ENCODE assay signal across 17 cellular contexts in the genomic region with DNA sequence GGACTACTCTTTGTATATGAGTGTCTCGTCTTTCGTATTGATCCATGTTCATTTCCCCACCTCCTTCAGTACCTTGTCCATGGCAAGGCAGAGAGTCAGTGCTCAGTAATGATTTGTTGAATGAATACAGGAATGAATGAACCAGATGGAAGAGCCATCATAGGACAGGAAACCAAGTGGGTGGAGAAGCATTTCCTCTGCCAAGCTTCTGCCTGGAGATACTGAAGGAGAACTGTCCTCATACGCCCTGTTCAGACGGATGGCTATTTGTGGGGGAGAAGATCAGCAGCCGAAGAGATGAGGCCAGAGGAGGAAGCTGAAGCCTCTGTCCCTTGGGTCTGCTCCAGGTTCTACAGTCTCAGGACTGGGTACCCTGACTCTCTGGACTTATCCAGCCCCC. TPM values are rescaled to one million over a fixed set of nuclear protein-coding genes. Genes with fewer than 3 reads are reported as not detected.
DNase-seq lines count a peak whose midpoint lies in the region; ATAC-seq and TF ChIP-seq lines count a peak whose summit lies in the region.
"Had no signal": no experiment of that assay in that cellular context is flagged by ENCODE, and none has a peak within 500 bp of the region (broad histone marks: within the 10 kb centered on the region; RNA-seq: fewer than 3 reads in every experiment).

No MANE protein-coding gene starts in this region.

- no peaks in the 10 kb centered on the region for H3K9me1 ChIP-seq in IMR-90 (ENCODE audit: insufficient read depth, low read length)

- no peaks in the 10 kb centered on the region for H3K9me3 ChIP-seq in heart right ventricle
- no peaks in the 10 kb centered on the region for H3K9me3 ChIP-seq in IMR-90 (ENCODE audit: control insufficient read depth, insufficient read depth, low read length)

- no peak overlapping the region for H3K9ac ChIP-seq in IMR-90 (ENCODE audit: low read depth, low read length)

- TF ChIP-seq POLR2A in IMR-90 (IDR thresholded peaks at IDR 0.05; ENCODE audit: low read depth, low read length) = no peak

- H4K20me1 ChIP-seq in IMR-90 (ENCODE audit: insufficient read depth, low read length) = no peaks in the 10 kb centered on the region; the same call in 1 of the 2 replicates

- no peak overlapping the region for H2BK120ac ChIP-seq in IMR-90 (ENCODE audit: low read depth, low read length)

- H3K27me3 ChIP-seq in heart right ventricle (peaks cover 0 to 31% (median 13%) of the 10 kb centered on the region in 7 donors), IMR-90 (ENCODE audit: control insufficient read depth, insufficient read depth, low read length) (peaks cover 73% of the 10 kb centered on the region)

- H2BK15ac ChIP-seq in IMR-90 (ENCODE audit: low read depth, low read length) = no peak overlapping the region

- H3K4me3 ChIP-seq in heart right ventricle (no peak overlapping the region), IMR-90 (ENCODE audit: insufficient read depth, low read depth, low read length) (no peak overlapping the region), choroid plexus epithelial cell (ENCODE audit: low read depth, low read length) (no peak overlapping the region)
- H3K4me3 ChIP-seq: K562 had no signal

- H2AK9ac ChIP-seq in IMR-90 (replicated peaks; ENCODE audit: low read depth, low read length, poor library complexity) = no peak overlapping the region

- no peak overlapping the region for H2BK20ac ChIP-seq in IMR-90 (ENCODE audit: low read depth, low read length)

- H3K79me1 ChIP-seq in IMR-90 (ENCODE audit: low read depth in 1 of 2, low read length in 2 of 2) = no peaks in the 10 kb centered on the region

- dilution Hi-C loops in IMR-90 (cut with HindIII; ENCODE audit: low sequenced_read_pairs, unreplicated experiment) = no loop called here

- peak overlapping the region in 3 of 10 donors; percentile 25 to 48 (median 37) for H3K27ac ChIP-seq in heart right ventricle
- no peak overlapping the region for H3K27ac ChIP-seq in IMR-90 (ENCODE audit: insufficient read depth, low read length)

- ATAC-seq in heart right ventricle = peak in 7 of 8 donors; percentile 6 to 59 (median 36)
- ATAC-seq in Right ventricle myocardium inferior = no peak
- no peak for ATAC-seq in IMR-90 (ENCODE audit: low read depth)
- no peak for ATAC-seq in GM19452 (IDR thresholded peaks at IDR 0.05; ENCODE audit: unreplicated experiment)
- ATAC-seq in HG02970 (IDR thresholded peaks at IDR 0.05; ENCODE audit: low FRiP score, unreplicated experiment) = no peak
- ATAC-seq: HCT116, K562, Panc1 had no signal

- no peak overlapping the region for H2BK5ac ChIP-seq in IMR-90 (ENCODE audit: low read depth, low read length, poor library complexity, severe bottlenecking)

- no peak overlapping the region for H3K4ac ChIP-seq in IMR-90 (ENCODE audit: low read depth, low read length)

- peak in 1 of 2 donors; percentile 9 for DNase-seq in heart right ventricle
- no peak for DNase-seq in Right ventricle myocardium inferior (ENCODE audit: missing footprints)
- no peak for DNase-seq in IMR-90
- peak; percentile 18 for DNase-seq in choroid plexus epithelial cell (ENCODE audit: low read depth)
- no peak for DNase-seq in pons (ENCODE audit: low spot score)
- DNase-seq in HCEC 1CT = no peak
- DNase-seq: C1 segment of cervical spinal cord; CD8-positive, alpha-beta memory T cell; NCI-H1105; NCI-H1694; NCI-H2081 treated with DMSO at 0.1 percent for 48 hours had no signal

- 58 to 81% methylated on average over 5 of the region's 5 CpGs for WGBS in heart right ventricle, 2 donors
- no CpG with 5 or more reads among the region's 5 CpGs for WGBS in IMR-90 (ENCODE audit: extremely low coverage in 2 of 2, insufficient read length in 1 of 2), 2 experiments

- 0 out of 2 replicates have a peak overlapping the region, but pooled peaks have one; percentile 38 for H3K23ac ChIP-seq in IMR-90 (ENCODE audit: low read depth, low read length)

- H3K36me3 ChIP-seq in heart right ventricle (no peaks in the 10 kb centered on the region), IMR-90 (ENCODE audit: control insufficient read depth, insufficient read depth, low read length) (no peaks in the 10 kb centered on the region)

- in situ Hi-C loops in IMR-90 (cut with MboI; ENCODE audit: low sequenced_read_pairs) = no loop called here

- H3K4me1 ChIP-seq in heart right ventricle = peaks cover 5 to 36% (median 15%) of the 10 kb centered on the region in 9 donors
- no peaks in the 10 kb centered on the region for H3K4me1 ChIP-seq in IMR-90 (ENCODE audit: control insufficient read depth, insufficient read depth, low read length)

- H3K18ac ChIP-seq in IMR-90 (ENCODE audit: low read depth, low read length) = no peak overlapping the region

- H4K8ac ChIP-seq in IMR-90 (ENCODE audit: low read depth in 2 of 2, low read length in 2 of 2) = no peak overlapping the region

- POLR2A ChIA-PET in IMR-90 (lab: Charles Lee; ENCODE audit: unreplicated experiment) = no interaction called here

- BruUV-seq in IMR-90 (replicated peaks; lab: Mats Ljungman, UMichigan) = no TSS peak

- intact Hi-C loops in heart right ventricle (cut with DNase I) = no loop called here
- intact Hi-C loops in Right ventricle myocardium inferior (cut with DNase I) = no loop called here
- intact Hi-C loops in IMR-90 (cut with micrococcal nuclease) = no loop called here

- TF ChIP-seq CTCF in heart right ventricle (IDR thresholded peaks at IDR 0.05) (no peak), IMR-90 (conservative IDR thresholded peaks at IDR 0.05; ENCODE audit: low read depth, low read length) (no peak), choroid plexus epithelial cell (conservative IDR thresholded peaks at IDR 0.05; ENCODE audit: low read depth, low read length) (no peak)

- H3K4me2 ChIP-seq in IMR-90 (ENCODE audit: low read depth, low read length) = no peak overlapping the region

- H2AFZ ChIP-seq in IMR-90 (replicated peaks; ENCODE audit: low read length, poor library complexity) = no peak overlapping the region

- H3K14ac ChIP-seq in IMR-90 (replicated peaks; ENCODE audit: low read depth, low read length) = no peak overlapping the region

- TF ChIP-seq RAD21 in IMR-90 (IDR thresholded peaks at IDR 0.05; ENCODE audit: low read length) = no peak

- no peak overlapping the region for H4K91ac ChIP-seq in IMR-90 (ENCODE audit: insufficient read depth, low read depth, low read length)

- CTCF ChIA-PET in IMR-90 (lab: Yijun Ruan, JAX) = no interaction called here

- no peak overlapping the region for H4K5ac ChIP-seq in IMR-90 (ENCODE audit: low read depth, low read length)

- no peak overlapping the region for H2AK5ac ChIP-seq in IMR-90 (ENCODE audit: low read depth, low read length)

- H3K56ac ChIP-seq in IMR-90 (ENCODE audit: extremely low read depth, insufficient read depth, low read length) = no peak overlapping the region

TF ChIP-seq in IMR-90, 13 proteins besides CTCF, POLR2A, EP300 and RAD21 (continues in another document):
- TF ChIP-seq CEBPB (IDR thresholded peaks at IDR 0.05; ENCODE audit: low read depth, low read length) (no peak), MXI1 (IDR thresholded peaks at IDR 0.05; ENCODE audit: borderline replicate concordance, low read depth, low read length) (no peak), FOS (IDR thresholded peaks at IDR 0.05; ENCODE audit: low read depth, low read length) (no peak), MAZ (IDR thresholded peaks at IDR 0.05; ENCODE audit: borderline replicate concordance, low read depth, low read length) (no peak), BHLHE40 (IDR thresholded peaks at IDR 0.05; ENCODE audit: low read depth, low read length) (no peak), CHD1 (IDR thresholded peaks at IDR 0.05; ENCODE audit: low read depth, low read length) (no peak), SMC3 (IDR thresholded peaks at IDR 0.05; ENCODE audit: low read depth, low read length) (no peak), MAFK (IDR thresholded peaks at IDR 0.05; ENCODE audit: low read depth, low read length) (no peak), NFE2L2 (IDR thresholded peaks at IDR 0.05; ENCODE audit: low read depth, low read length) (no peak)
- TF ChIP-seq, protein P1, sequence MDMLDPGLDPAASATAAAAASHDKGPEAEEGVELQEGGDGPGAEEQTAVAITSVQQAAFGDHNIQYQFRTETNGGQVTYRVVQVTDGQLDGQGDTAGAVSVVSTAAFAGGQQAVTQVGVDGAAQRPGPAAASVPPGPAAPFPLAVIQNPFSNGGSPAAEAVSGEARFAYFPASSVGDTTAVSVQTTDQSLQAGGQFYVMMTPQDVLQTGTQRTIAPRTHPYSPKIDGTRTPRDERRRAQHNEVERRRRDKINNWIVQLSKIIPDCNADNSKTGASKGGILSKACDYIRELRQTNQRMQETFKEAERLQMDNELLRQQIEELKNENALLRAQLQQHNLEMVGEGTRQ (IDR thresholded peaks at IDR 0.05; ENCODE audit: low read depth, low read length) = no peak

RNA-seq across cellular contexts. Expression of a gene that starts 5.8 kb away (rescaled TPM):
- total RNA-seq in heart right ventricle (10 to 100 TPM in 1 of 10 donors, 1 to 10 TPM in 9; 1.0 to 16.3 (median 2.3) TPM), Right ventricle myocardium inferior (4.5 TPM), IMR-90 (2012; rRNA removed) (not detected in 2 replicates)
- polyA plus RNA-seq in heart right ventricle (1 to 10 TPM; 1.5 to 2.5 TPM), IMR-90 (2012; rRNA removed) (0.05 and 0.09 TPM in 2 replicates)
- 0.06 and 0.11 TPM in 2 replicates for polyA plus RNA-seq in IMR-90 (2012; cell fraction: cytosol; rRNA removed)
- polyA plus RNA-seq in IMR-90 (2012; cell fraction: nucleus; rRNA removed; ENCODE audit: low replicate concordance) = 0.02 and 0.08 TPM in 2 replicates
- total RNA-seq: CD8-positive, alpha-beta memory T cell; K562; NCI-H460 had no signal
- polyA plus RNA-seq: CD8-positive, alpha-beta memory T cell; K562 had no signal

RNA-seq across cellular contexts. Expression of a gene that starts 30.7 kb away (rescaled TPM):
- total RNA-seq in heart right ventricle = 1 to 10 TPM in 9 of 10 donors, under 1 TPM in 1; 0.93 to 4.3 (median 2.3) TPM
- polyA plus RNA-seq in heart right ventricle = 10 to 100 TPM in 1 of 2 donors, 1 to 10 TPM in 1; 5.1 to 10.3 TPM
- 3.2 TPM for total RNA-seq in Right ventricle myocardium inferior
- total RNA-seq in IMR-90 (2012; rRNA removed) = 0.90 and 1.4 TPM in 2 replicates
- polyA plus RNA-seq in IMR-90 (2012; rRNA removed) = 9.4 and 10.7 TPM in 2 replicates
- polyA plus RNA-seq in IMR-90 (2012; cell fraction: cytosol; rRNA removed) = 12.4 and 12.6 TPM in 2 replicates
- 2.0 and 2.5 TPM in 2 replicates for polyA plus RNA-seq in IMR-90 (2012; cell fraction: nucleus; rRNA removed; ENCODE audit: low replicate concordance)
- total RNA-seq: CD8-positive, alpha-beta memory T cell; K562 had no signal
- polyA plus RNA-seq: CD8-positive, alpha-beta memory T cell; K562 had no signal

RNA-seq across cellular contexts. Expression of a gene that starts 50.2 kb away (rescaled TPM):
- total RNA-seq in heart right ventricle (10 to 100 TPM; 33.7 to 60.3 (median 43.2) TPM), Right ventricle myocardium inferior (44.6 TPM), IMR-90 (2012; rRNA removed) (19.7 and 21.1 TPM in 2 replicates)
- polyA plus RNA-seq in heart right ventricle (10 to 100 TPM in 1 of 2 donors, 1 to 10 TPM in 1; 7.6 to 36.4 TPM), IMR-90 (2012; rRNA removed) (20.6 and 20.7 TPM in 2 replicates)
- 18.3 and 21.6 TPM in 2 replicates for polyA plus RNA-seq in IMR-90 (2012; cell fraction: cytosol; rRNA removed)
- polyA plus RNA-seq in IMR-90 (2012; cell fraction: nucleus; rRNA removed; ENCODE audit: low replicate concordance) = 8.3 and 10.7 TPM in 2 replicates

Comparison
In these comparisons a context has a peak if more than half of its experiments do, and no peak if none do; other contexts are left out.
1. ATAC-seq: peak in heart right ventricle (7 of 8); none in Right ventricle myocardium inferior (single experiment), IMR-90 (single experiment), GM19452 (single experiment) and HG02970 (single experiment).